22 cellular contexts compared by ENCODE assay signal in the genomic region with DNA sequence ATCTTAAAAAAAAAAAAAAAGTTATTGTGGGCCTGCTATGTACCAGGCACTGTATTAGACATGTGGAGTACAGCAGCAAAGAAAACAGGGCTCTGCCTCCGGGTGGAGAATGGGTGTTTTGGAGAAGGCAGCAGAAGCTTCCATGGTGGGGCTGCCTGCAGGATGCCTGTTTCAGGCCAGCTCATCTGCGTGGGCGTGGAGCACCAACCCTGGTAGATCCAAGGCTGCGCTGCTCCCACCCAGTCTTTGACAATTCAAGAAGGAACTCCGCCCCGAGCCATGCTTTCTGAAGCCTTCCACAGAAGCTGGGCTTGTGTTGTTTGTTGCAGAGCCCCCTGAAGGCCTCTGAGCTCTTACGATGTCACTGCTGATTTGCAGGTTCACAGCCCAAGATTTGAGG. TPM values are rescaled to one million over a fixed set of nuclear protein-coding genes. Genes with fewer than 3 reads are reported as not detected.
"Had no signal": no experiment of that assay in that cellular context is flagged by ENCODE, and none has a peak within 500 bp of the region (broad histone marks: within the 10 kb centered on the region; RNA-seq: fewer than 3 reads in every experiment).

No MANE protein-coding gene starts in this region.

- H3K4me1 ChIP-seq: colonic mucosa, esophagus squamous epithelium, pancreas, prostate gland had no signal

- H3K4me3 ChIP-seq: colonic mucosa, esophagus squamous epithelium, hepatocyte, pancreas, prostate gland, smooth muscle cell, thoracic aorta had no signal

- H3K4me2 ChIP-seq: hepatocyte, smooth muscle cell had no signal

- H3K27ac ChIP-seq: colonic mucosa, epithelial cell of prostate, esophagus squamous epithelium, hepatocyte, pancreas, prostate gland, thoracic aorta had no signal

- DNase-seq: activated CD4-positive, alpha-beta memory T cell treated with anti-CD3 and anti-CD28 coated beads for 36 hours; activated effector memory CD4-positive, alpha-beta T cell treated with Interleukin-2 at 50 U/mL for 16 hours; activated naive CD4-positive, alpha-beta T cell treated with Interleukin-2 at 50 U/mL for 16 hours; colonic mucosa; effector CD8-positive, alpha-beta T cell; esophagus squamous epithelium; foreskin melanocyte; glutamatergic neuron; naive B cell; nephron progenitor cell; pancreas; SW 1271; T-helper 9 cell; trophoblast cell had no signal

- H3K36me3 ChIP-seq: colonic mucosa, esophagus squamous epithelium, pancreas, prostate gland, thoracic aorta had no signal

- ATAC-seq: pancreas; stimulated activated effector memory CD8-positive, alpha-beta T cell treated with anti-CD3 and anti-CD28 coated beads, Interleukin-12 subunit alpha, Interleukin-12 subunit beta, amount 100 ng/mL, for 72 hours had no signal

- H2AFZ ChIP-seq: hepatocyte had no signal

- H3K9me3 ChIP-seq: colonic mucosa, esophagus squamous epithelium, pancreas, prostate gland, thoracic aorta had no signal

- H3K27me3 ChIP-seq: colonic mucosa, hepatocyte, pancreas had no signal

RNA-seq across cellular contexts. Expression of a gene that starts 23.2 kb away (rescaled TPM):
- polyA plus RNA-seq: adipose tissue, hepatocyte, keratinocyte, smooth muscle cell had no signal

RNA-seq across cellular contexts. Expression of a gene that starts 56.7 kb away (rescaled TPM):
- polyA plus RNA-seq: keratinocyte had no signal
